1 cellular context compared by ENCODE assay signal in genomic region chr5:169413416-169413815, GRCh38.
TF ChIP-seq lines count a peak whose summit lies in the region.

No MANE protein-coding gene starts in this region.

TF ChIP-seq in SK-N-SH treated with all-trans-retinoic acid at 6 μM for 48 hours, 23 proteins besides CTCF, POLR2A, EP300 and RAD21 (continued from another document):
- TF ChIP-seq, protein P1, sequence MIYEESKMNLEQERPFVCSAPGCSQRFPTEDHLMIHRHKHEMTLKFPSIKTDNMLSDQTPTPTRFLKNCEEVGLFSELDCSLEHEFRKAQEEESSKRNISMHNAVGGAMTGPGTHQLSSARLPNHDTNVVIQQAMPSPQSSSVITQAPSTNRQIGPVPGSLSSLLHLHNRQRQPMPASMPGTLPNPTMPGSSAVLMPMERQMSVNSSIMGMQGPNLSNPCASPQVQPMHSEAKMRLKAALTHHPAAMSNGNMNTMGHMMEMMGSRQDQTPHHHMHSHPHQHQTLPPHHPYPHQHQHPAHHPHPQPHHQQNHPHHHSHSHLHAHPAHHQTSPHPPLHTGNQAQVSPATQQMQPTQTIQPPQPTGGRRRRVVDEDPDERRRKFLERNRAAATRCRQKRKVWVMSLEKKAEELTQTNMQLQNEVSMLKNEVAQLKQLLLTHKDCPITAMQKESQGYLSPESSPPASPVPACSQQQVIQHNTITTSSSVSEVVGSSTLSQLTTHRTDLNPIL (CRISPR knock-in tag; IDR thresholded peaks at IDR 0.05; ENCODE audit: low read depth), result no peak
- TF ChIP-seq RARB (CRISPR knock-in tag; IDR thresholded peaks at IDR 0.05), result no peak
- no peak for TF ChIP-seq ARNTL (CRISPR knock-in tag; IDR thresholded peaks at IDR 0.05; ENCODE audit: borderline replicate concordance, low read depth)
- no peak for TF ChIP-seq OSR1 (CRISPR knock-in tag; IDR thresholded peaks at IDR 0.05)
- no peak for TF ChIP-seq TOX (CRISPR knock-in tag; IDR thresholded peaks at IDR 0.05; ENCODE audit: borderline replicate concordance)
